In the genomic region with DNA sequence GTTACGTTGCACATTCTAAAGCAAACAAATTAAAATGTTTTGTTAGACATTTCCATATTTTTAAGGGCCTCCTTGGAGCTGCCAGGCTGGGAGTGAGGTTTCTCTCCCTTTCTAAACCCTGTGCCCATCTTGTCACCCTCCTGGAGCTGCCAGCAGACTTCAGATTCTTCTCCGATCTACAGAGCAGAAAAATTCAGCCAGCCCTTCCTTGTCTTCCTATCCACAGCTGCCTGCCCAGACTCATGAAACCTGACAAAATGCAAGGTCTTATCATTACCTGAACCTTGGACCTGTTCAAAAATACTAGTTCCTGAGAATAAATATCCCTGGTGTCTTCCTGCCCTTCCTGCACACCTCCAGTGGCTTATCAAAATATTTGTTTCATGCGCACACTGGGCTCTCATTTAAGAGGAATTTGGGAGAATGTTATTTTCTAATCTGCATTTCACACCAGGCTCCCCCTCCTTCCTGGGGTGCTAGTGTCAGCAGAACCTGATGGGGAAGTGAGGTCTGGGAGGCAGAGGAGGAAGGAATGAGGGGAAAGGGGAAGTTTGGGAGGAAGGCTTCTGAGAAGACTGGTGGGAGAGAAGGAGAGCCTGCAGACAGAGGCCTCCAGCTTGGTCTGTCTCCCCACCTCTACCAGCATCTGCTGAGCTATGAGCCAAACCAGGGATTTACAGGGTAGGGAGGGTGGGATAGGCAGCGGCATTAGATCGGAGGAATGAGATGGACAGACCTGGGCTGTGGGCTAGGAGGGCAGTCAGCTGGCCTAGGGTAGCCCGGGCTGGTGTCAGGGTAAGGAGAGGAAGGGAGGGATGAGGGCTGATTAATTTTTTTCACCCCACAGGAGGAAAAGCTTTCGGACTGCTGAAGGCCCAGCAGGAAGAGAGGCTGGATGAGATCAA, we compare ENCODE assay signal across 7 cellular contexts. TPM values are rescaled to one million over a fixed set of nuclear protein-coding genes. Genes with fewer than 3 reads are reported as not detected.
DNase-seq lines count a peak whose midpoint lies in the region; ATAC-seq, FAIRE-seq and TF ChIP-seq lines count a peak whose summit lies in the region.

A gene (plus strand): TSS at position 561 of the 905 bp plus-strand sequence. CDS start 96 bp downstream, at position 657.

- H3K4me1 ChIP-seq in HepG2 (ENCODE audit: insufficient read depth, low read length) (peaks cover 41% of the 10 kb centered on the region), subcutaneous abdominal adipose tissue (ENCODE audit: control insufficient read depth in 5 of 5, insufficient read depth in 5 of 5, low read length in 5 of 5) (peaks cover 0 to 18% (median 3%) of the 10 kb centered on the region in 5 donors)

- H3K4me3 ChIP-seq in HepG2 (replicated peaks in 1 of 3; ENCODE audit: insufficient read depth in 1 of 3, low read depth in 2 of 3, low read length in 3 of 3) (peak within 1 kb of the TSS; percentile 38 to 66 (median 50)), subcutaneous abdominal adipose tissue (ENCODE audit: low read depth in 1 of 5, low read length in 5 of 5) (peak within 1 kb of the TSS; percentile 17 to 47 (median 44))

- H3K27me3 Mint-ChIP-seq in activated B cell treated with CpG ODN at 0.5 μM for 24 hours, result no peaks in the 10 kb centered on the region

- H3K9me3 ChIP-seq in HepG2 (ENCODE audit: low read length) (no peaks in the 10 kb centered on the region), subcutaneous abdominal adipose tissue (ENCODE audit: control insufficient read depth in 5 of 5, low read length in 5 of 5) (no peaks in the 10 kb centered on the region)

- H3K9me3 Mint-ChIP-seq in activated B cell treated with CpG ODN at 0.5 μM for 24 hours, result peaks cover 1% of the 10 kb centered on the region

- in situ Hi-C loops in KBM-7 (cut with MboI; ENCODE audit: low pct_unique_long_range_greater_than_20kb, low sequenced_read_pairs) (no loop called here), HepG2 (cut with HindIII; ENCODE audit: extremely low pct_ligation_motif_present, low pct_unique_long_range_greater_than_20kb) (no loop called here)

- peak within 1 kb of the TSS; percentile 80 for H3K27ac Mint-ChIP-seq in activated B cell treated with CpG ODN at 0.5 μM for 24 hours

- intact Hi-C loops in activated B cell treated with CpG ODN at 0.5 μM for 24 hours (cut with micrococcal nuclease) (no loop called here), HepG2 (cut with micrococcal nuclease; ENCODE audit: unreplicated experiment) (no loop called here)

- no TSS peak for BruUV-seq in HepG2 (replicated peaks; lab: Mats Ljungman, UMichigan)

- ATAC-seq in activated B cell treated with CpG ODN at 0.5 μM for 24 hours (ENCODE audit: low read depth) (peak; percentile 38), HepG2 (peak; percentile 53), GM18519 (IDR thresholded peaks at IDR 0.05; ENCODE audit: low FRiP score, unreplicated experiment) (no peak)

- peaks cover under 1% of the 10 kb centered on the region for H3K36me3 Mint-ChIP-seq in activated B cell treated with CpG ODN at 0.5 μM for 24 hours (ENCODE audit: low read depth)

- TF ChIP-seq EP300 in HepG2 (IDR thresholded peaks at IDR 0.05; ENCODE audit: low read depth in 2 of 2, low read length in 2 of 2) (peak in 1 of 2 experiments; percentile 12; a peak in 1 of 4 replicates), HepG2 (CRISPR knock-in tag; IDR thresholded peaks at IDR 0.05; ENCODE audit: borderline replicate concordance) (no peak)

- peaks cover 40% of the 10 kb centered on the region for H3K4me1 Mint-ChIP-seq in activated B cell treated with CpG ODN at 0.5 μM for 24 hours

- no peak for FAIRE-seq in HepG2 (lab: Jason Lieb, UNC)

- POLR2A ChIA-PET in activated B cell treated with CpG ODN at 0.5 μM for 24 hours (lab: Charles Lee), result interaction anchor here (0.6 to 1.5 kb wide), 9 partner anchors 16 to 218 kb away, joined by 3 to 10 read pairs (median 4); a partner anchor contains a TSS
- POLR2A ChIA-PET in HepG2 (lab: Yijun Ruan, JAX), result interaction anchor here (1.1 to 2.1 kb wide), 11 partner anchors 17 to 248 kb away, joined by 3 to 10 read pairs (median 3); a partner anchor contains a TSS

- H3K9ac ChIP-seq in HepG2 (ENCODE audit: insufficient read depth, low read depth, low read length), result peak within 1 kb of the TSS; percentile 50
- peak within 1 kb of the TSS in 3 of 5 donors; percentile 26 to 47 (median 37) for H3K9ac ChIP-seq in subcutaneous abdominal adipose tissue (ENCODE audit: low read length in 5 of 5)

- peak; percentile 82 for DNase-seq in KBM-7
- DNase-seq in activated B cell treated with CpG ODN at 0.5 μM for 24 hours, result no peak
- DNase-seq in HepG2 (ENCODE audit: low spot score), result peak; percentile 53
- DNase-seq in hepatic stellate cell (ENCODE audit: low spot score), result no peak
- DNase-seq in GM03348 (ENCODE audit: low spot score), result no peak

- peak in 1 of 2 experiments; percentile 27; a peak in 1 of 4 replicates for TF ChIP-seq POLR2A in HepG2 (IDR thresholded peaks at IDR 0.05; ENCODE audit: insufficient read depth in 1 of 2, low read depth in 2 of 2, low read length in 2 of 2)

- H3K79me2 ChIP-seq in HepG2 (ENCODE audit: insufficient read depth, low read length), result no peaks in the 10 kb centered on the region

- H4K20me1 ChIP-seq in HepG2 (ENCODE audit: insufficient read depth, low read length), result no peaks in the 10 kb centered on the region

- peak within 1 kb of the TSS; percentile 44 for H3K4me3 Mint-ChIP-seq in activated B cell treated with CpG ODN at 0.5 μM for 24 hours

- peak within 1 kb of the TSS; percentile 50 for H3K27ac ChIP-seq in HepG2 (ENCODE audit: extremely low read length, insufficient read depth, low read length)
- no peak within 1 kb of the TSS for H3K27ac ChIP-seq in subcutaneous abdominal adipose tissue (ENCODE audit: low read depth, low read length)

- no peak for TF ChIP-seq RAD21 in HepG2 (CRISPR knock-in tag; IDR thresholded peaks at IDR 0.05)

- H3K27me3 ChIP-seq in HepG2 (ENCODE audit: control insufficient read depth in 1 of 2, insufficient read depth in 2 of 2, low read length in 2 of 2) (no peaks in the 10 kb centered on the region; a peak in 1 of 5 replicates), subcutaneous abdominal adipose tissue (ENCODE audit: control insufficient read depth in 5 of 5, insufficient read depth in 4 of 5, low read length in 5 of 5) (no peaks in the 10 kb centered on the region)

- H3K36me3 ChIP-seq in HepG2 (replicated peaks in 1 of 2; ENCODE audit: control insufficient read depth in 1 of 2, insufficient read depth in 2 of 2, low read length in 2 of 2) (no peaks in the 10 kb centered on the region), subcutaneous abdominal adipose tissue (ENCODE audit: control insufficient read depth in 5 of 5, insufficient read depth in 5 of 5, low read length in 5 of 5) (no peaks in the 10 kb centered on the region)

- TF ChIP-seq CTCF in activated B cell treated with CpG ODN at 0.5 μM for 24 hours (IDR thresholded peaks at IDR 0.05) (no peak), HepG2 (CRISPR knock-in tag; IDR thresholded peaks at IDR 0.05) (no peak)

- 15% methylated on average over 7 of the region's 7 CpGs for WGBS in HepG2 (ENCODE audit: low lambda C conversion rate)

- H3K4me2 ChIP-seq in HepG2 (ENCODE audit: low read depth, low read length), result peak within 1 kb of the TSS; percentile 91

- H2AFZ ChIP-seq in HepG2 (ENCODE audit: low read length), result peak within 1 kb of the TSS; percentile 34

- CTCF ChIA-PET in activated B cell treated with CpG ODN at 0.5 μM for 24 hours (lab: Charles Lee) (interaction anchor here (1.8 to 3.2 kb wide), 2 partner anchors 17 to 64 kb away, joined by 6 to 17 read pairs; no protein-coding TSS in a partner anchor), HepG2 (lab: Yijun Ruan, JAX; ENCODE audit: low intra/inter-chr PET ratio, low total read pairs) (interaction anchor here (1.4 kb wide), 1 partner anchor 16 kb away, joined by 3 read pairs; no protein-coding TSS in a partner anchor)

TF ChIP-seq in HepG2, 621 proteins besides CTCF, POLR2A, EP300 and RAD21 (continues in another document):
- TF ChIP-seq NFATC3 (CRISPR knock-in tag; IDR thresholded peaks at IDR 0.05), result 0 out of 2 replicates have a peak, but pooled peaks have one; percentile 22
- peak; percentile 28; the same call in 1 of the 2 replicates for TF ChIP-seq ZNF264 (CRISPR knock-in tag; IDR thresholded peaks at IDR 0.05)
- no peak for TF ChIP-seq CHD4 (IDR thresholded peaks at IDR 0.05; ENCODE audit: borderline replicate concordance, low read length)
- peak; percentile 49; the same call in 1 of the 2 replicates for TF ChIP-seq FOXJ3 (CRISPR knock-in tag; IDR thresholded peaks at IDR 0.05; ENCODE audit: borderline replicate concordance)
- no peak for TF ChIP-seq KMT2B (CRISPR knock-in tag; IDR thresholded peaks at IDR 0.05)
- no peak for TF ChIP-seq KLF16 (CRISPR knock-in tag; IDR thresholded peaks at IDR 0.05)
- TF ChIP-seq ZNF605 (CRISPR knock-in tag; IDR thresholded peaks at IDR 0.05), result peak; percentile 65

RNA-seq across cellular contexts. Expression of the gene that starts here (rescaled TPM):
- total RNA-seq in activated B cell treated with CpG ODN at 0.5 μM for 24 hours (1.4 and 2.0 TPM in 2 replicates), HepG2 (2016; rRNA removed; fragmentation: Illumina TruSeq; extraction: Trizol) (not detected in 2 replicates)
- 0.62 and 0.91 TPM in 2 replicates for total RNA-seq in HepG2 (2016; cell fraction: cytosol; rRNA removed; fragmentation: Illumina TruSeq; extraction: Trizol; ENCODE audit: low read depth)
- total RNA-seq in HepG2 (2016; cell fraction: insoluble cytoplasmic fraction; rRNA removed; fragmentation: Illumina TruSeq; extraction: Trizol), result not detected in 2 replicates
- total RNA-seq in HepG2 (2016; cell fraction: membrane; rRNA removed; fragmentation: Illumina TruSeq; extraction: Trizol), result 0.48 TPM in 1 of 2 replicates, not detected in the other
- not detected in 2 replicates for total RNA-seq in HepG2 (2016; cell fraction: nucleus; rRNA removed; fragmentation: Illumina TruSeq; extraction: Trizol)
- 1.4 and 1.5 TPM in 2 replicates for polyA plus RNA-seq in HepG2 (2011; rRNA removed)
- polyA plus RNA-seq in HepG2 (2011; cell fraction: cytosol; rRNA removed), result 0.44 and 1.3 TPM in 2 replicates
- polyA plus RNA-seq in HepG2 (2011; cell fraction: nucleus; rRNA removed), result 0.72 and 1.6 TPM in 2 replicates
- polyA plus RNA-seq in HepG2 (2012), result 1.6 and 7.5 TPM in 2 replicates
- 0.98 and 1.2 TPM in 2 replicates for polyA plus RNA-seq in HepG2 (2016; cell fraction: cytosol; fragmentation: Illumina TruSeq; extraction: Trizol; ENCODE audit: low read depth)
- 0.60 and 0.98 TPM in 2 replicates for polyA plus RNA-seq in HepG2 (2016; cell fraction: insoluble cytoplasmic fraction; fragmentation: Illumina TruSeq; extraction: Trizol; ENCODE audit: low read depth)
- polyA plus RNA-seq in HepG2 (2016; cell fraction: membrane; fragmentation: Illumina TruSeq; extraction: Trizol; ENCODE audit: low read depth), result 0.76 and 1.2 TPM in 2 replicates
- polyA plus RNA-seq in HepG2 (2016; cell fraction: nucleus; fragmentation: Illumina TruSeq; extraction: Trizol; ENCODE audit: insufficient read depth, low read depth), result 1.3 TPM in 1 of 2 replicates, not detected in the other
- not detected in 2 replicates for polyA minus RNA-seq in HepG2 (2011; rRNA and poly(A)+ RNA removed; ENCODE audit: low replicate concordance)
- not detected in 2 replicates for polyA minus RNA-seq in HepG2 (2011; cell fraction: cytosol; rRNA and poly(A)+ RNA removed)
- polyA minus RNA-seq in HepG2 (2011; cell fraction: nucleus; rRNA and poly(A)+ RNA removed), result 0.75 TPM in 1 of 2 replicates, not detected in the other

Comparison
In these comparisons a context has a peak if more than half of its experiments do, and no peak if none do; other contexts are left out.
1. DNase-seq: peak in KBM-7 (single experiment) and HepG2 (single experiment); none in activated B cell treated with CpG ODN at 0.5 μM for 24 hours (single experiment), hepatic stellate cell (single experiment) and GM03348 (single experiment).